In the genomic region with DNA sequence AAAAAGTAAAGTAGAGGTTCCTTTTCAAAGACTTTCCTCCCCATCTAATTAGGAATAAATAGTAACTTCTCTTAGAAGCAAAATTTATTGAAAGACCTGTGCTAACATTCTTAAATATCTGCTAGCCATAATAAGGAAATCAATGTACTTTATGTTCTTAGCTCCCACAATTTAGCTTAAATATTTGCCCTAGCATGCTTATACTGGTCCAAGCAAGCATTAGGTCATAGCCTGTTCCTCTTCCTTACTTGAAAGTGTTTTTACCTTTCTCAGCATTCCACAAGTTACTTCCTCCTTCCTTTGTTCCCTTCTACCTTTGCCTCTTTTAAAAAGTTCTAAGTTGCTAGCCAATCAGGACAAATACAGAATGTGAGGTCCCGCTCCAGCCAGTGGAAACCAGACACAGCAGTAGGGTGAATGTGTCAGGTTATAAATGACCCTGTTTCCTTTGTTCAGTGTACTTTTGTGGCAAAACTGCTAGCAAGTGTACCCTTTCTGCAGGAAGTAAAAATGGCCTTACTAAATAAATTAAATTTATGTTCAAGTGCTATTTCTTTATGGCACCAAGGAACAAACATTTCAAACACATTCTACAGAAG, we compare ENCODE assay signal across 6 cellular contexts. TPM values are rescaled to one million over a fixed set of nuclear protein-coding genes. Genes with fewer than 3 reads are reported as not detected.
DNase-seq lines count a peak whose midpoint lies in the region; ATAC-seq and TF ChIP-seq lines count a peak whose summit lies in the region.
"Not testable (repeated sequence)": the region's sequence is repeated elsewhere in the genome, so short reads cannot be mapped to it uniquely, and the experiment has no call there.

No MANE protein-coding gene starts in this region.

- not testable (repeated sequence) for H3K4me2 ChIP-seq in Loucy (ENCODE audit: low read depth, low read length, poor library complexity, severe bottlenecking); hepatocyte; neuronal stem cell (ENCODE audit: insufficient read depth, low read length, poor library complexity, severe bottlenecking)

- H3K4me1 ChIP-seq in Loucy (ENCODE audit: insufficient read depth, low read length, poor library complexity, severe bottlenecking) (peaks cover 14% of the 10 kb centered on the region), transverse colon (peaks cover 0 to 12% (median 7%) of the 10 kb centered on the region in 4 donors)
- not testable (repeated sequence) for H3K4me1 ChIP-seq in hepatocyte (ENCODE audit: insufficient read depth); neuronal stem cell (ENCODE audit: control insufficient read depth in 2 of 2, insufficient read depth in 1 of 2, low read depth in 1 of 2, low read length in 2 of 2)

- H4K91ac ChIP-seq in neuronal stem cell (ENCODE audit: low read depth, low read length, poor library complexity) = not testable (repeated sequence)

- not testable (repeated sequence) for H3F3A ChIP-seq in Loucy (ENCODE audit: low read depth)

- H3K9ac ChIP-seq in Loucy (ENCODE audit: low read depth, low read length, poor library complexity, severe bottlenecking); neuronal stem cell (ENCODE audit: low read depth, low read length, poor library complexity): not testable (repeated sequence)

- H3K4ac ChIP-seq in neuronal stem cell (ENCODE audit: low read length) = not testable (repeated sequence)

- H3K18ac ChIP-seq in neuronal stem cell (ENCODE audit: low read length) = not testable (repeated sequence)

- not testable (repeated sequence) for H2BK5ac ChIP-seq in neuronal stem cell (ENCODE audit: low read length)

- H3K36me3 ChIP-seq in Loucy (ENCODE audit: insufficient read depth, low read length); hepatocyte (replicated peaks; ENCODE audit: insufficient read depth, low read depth); neuronal stem cell (replicated peaks in 1 of 2; ENCODE audit: control insufficient read depth in 2 of 2, insufficient read depth in 2 of 2, low read length in 2 of 2); transverse colon: not testable (repeated sequence)

- H3K27ac ChIP-seq in hepatocyte (peak overlapping the region; percentile 8), transverse colon (peak overlapping the region; percentile 56 to 67 (median 58))
- H3K27ac ChIP-seq in neuronal stem cell (replicated peaks; ENCODE audit: low read length) = not testable (repeated sequence)

- H2AK5ac ChIP-seq in neuronal stem cell (ENCODE audit: low read depth, low read length) = not testable (repeated sequence)

- H3K23ac ChIP-seq in neuronal stem cell (ENCODE audit: low read depth, low read length, poor library complexity) = not testable (repeated sequence)

- not testable (repeated sequence) for H3K4me3 ChIP-seq in Loucy (ENCODE audit: low read length, poor library complexity, severe bottlenecking); epithelial cell of esophagus (ENCODE audit: low read length); hepatocyte; neuronal stem cell (ENCODE audit: low read length in 2 of 2); transverse colon

- TF ChIP-seq CTCF in Loucy (conservative IDR thresholded peaks at IDR 0.05; ENCODE audit: low read length); epithelial cell of esophagus (IDR thresholded peaks at IDR 0.05; ENCODE audit: insufficient read depth, low read depth, low read length, missing control alignments); hepatocyte (IDR thresholded peaks at IDR 0.05; ENCODE audit: poor library complexity); transverse colon (IDR thresholded peaks at IDR 0.05): not testable (repeated sequence)

- not testable (repeated sequence) for H3K79me2 ChIP-seq in Loucy (ENCODE audit: insufficient read depth, low read length); hepatocyte

- TF ChIP-seq EP300 in transverse colon (IDR thresholded peaks at IDR 0.05; ENCODE audit: low read depth) = not testable (repeated sequence)

- not testable (repeated sequence) for H3K27me3 ChIP-seq in Loucy (ENCODE audit: insufficient read depth, low read length, poor library complexity, severe bottlenecking); hepatocyte; neuronal stem cell (ENCODE audit: control insufficient read depth in 3 of 3, insufficient read depth in 3 of 3, low read depth in 1 of 3, low read length in 3 of 3); transverse colon

- not testable (repeated sequence) for H3K14ac ChIP-seq in neuronal stem cell (ENCODE audit: low read length)

- peak overlapping the region; percentile 71 for H2AFZ ChIP-seq in Loucy (ENCODE audit: low read length)
- not testable (repeated sequence) for H2AFZ ChIP-seq in hepatocyte
- H2AFZ ChIP-seq in neuronal stem cell (ENCODE audit: low read length) = peak overlapping the region; percentile 29

- intact Hi-C loops in left colon (cut with DNase I, micrococcal nuclease); transverse colon (cut with DNase I; ENCODE audit: low total_unique reads): not testable (repeated sequence)

- not testable (repeated sequence) for H3K79me1 ChIP-seq in neuronal stem cell (ENCODE audit: low read depth, low read length)

- H2BK15ac ChIP-seq in neuronal stem cell (ENCODE audit: low read length) = not testable (repeated sequence)

- ATAC-seq in left colon = peak; percentile 65

- H2BK120ac ChIP-seq in neuronal stem cell (ENCODE audit: low read depth, low read length) = not testable (repeated sequence)

- not testable (repeated sequence) for H3K9me3 ChIP-seq in Loucy (ENCODE audit: insufficient read depth, low read depth, low read length); hepatocyte (ENCODE audit: low read depth); neuronal stem cell (replicated peaks in 1 of 2; ENCODE audit: control insufficient read depth in 2 of 2, insufficient read depth in 1 of 2, low read depth in 1 of 2, low read length in 2 of 2)
- H3K9me3 ChIP-seq in transverse colon = peaks cover 12 to 13% of the 10 kb centered on the region in 2 donors

- peak; percentile 29 for DNase-seq in epithelial cell of esophagus (ENCODE audit: low read depth)
- not testable (repeated sequence) for DNase-seq in hepatocyte (ENCODE audit: low spot score); neuronal stem cell (ENCODE audit: low spot score); transverse colon
- DNase-seq in left colon = peak in 1 of 2 donors; percentile 50

- in situ Hi-C loops in transverse colon (cut with MboI; ENCODE audit: low pct_ligation_motif_present in 1 of 4, low pct_unique_long_range_greater_than_20kb in 1 of 4, low sequenced_read_pairs in 3 of 4) = not testable (repeated sequence)

- H3K9me2 ChIP-seq in Loucy (replicated peaks; ENCODE audit: low read depth, low read length); hepatocyte (replicated peaks; ENCODE audit: insufficient read depth): not testable (repeated sequence)

- H4K20me1 ChIP-seq in Loucy (ENCODE audit: insufficient read depth, low read length, poor library complexity, severe bottlenecking); hepatocyte (ENCODE audit: insufficient read depth, poor library complexity, severe bottlenecking): not testable (repeated sequence)

- WGBS in hepatocyte (ENCODE audit: low lambda C conversion rate, missing lambda C conversion rate) = 96% methylated on average over 1 of the region's 1 CpG
- whole genome bisulfite sequencing in neuronal stem cell (ENCODE audit: extremely low coverage in 2 of 2, insufficient read length in 2 of 2, insufficient replicate concordance in 1 of 2), 2 donors = no CpG with 5 or more reads among the region's 1 CpG
- 50 to 83% methylated on average over 1 of the region's 1 CpG for WGBS in transverse colon (ENCODE audit: low coverage in 1 of 2), 2 donors

- not testable (repeated sequence) for TF ChIP-seq POLR2A in transverse colon (IDR thresholded peaks at IDR 0.05)

- not testable (repeated sequence) for H4K8ac ChIP-seq in neuronal stem cell (ENCODE audit: low read depth, low read length)

- H2BK12ac ChIP-seq in neuronal stem cell (ENCODE audit: low read length) = not testable (repeated sequence)

RNA-seq across cellular contexts. Expression of gene LARS2, which starts 14.6 kb away (rescaled TPM):
- total RNA-seq in hepatocyte = 20.1 and 22.6 TPM in 2 replicates
- polyA plus RNA-seq in hepatocyte = 11.8 and 13.6 TPM in 2 replicates
- total RNA-seq in left colon = 10 to 100 TPM; 23.2 to 27.8 TPM
- 10.9 TPM for polyA plus RNA-seq in neuronal stem cell (2013, experiment 1 of 2)
- 10.7 TPM for polyA plus RNA-seq in neuronal stem cell (2013, experiment 2 of 2)
- 10 to 100 TPM; 19.5 to 44.2 (median 30.6) TPM for total RNA-seq in transverse colon
